In genomic region chr11:87219266-87219665, GRCh38 we compare ENCODE assay signal across 17 cellular contexts.
A peak's percentile ranks its signal among the peaks of the same experiment; 100 is the strongest.
DNase-seq lines count a peak whose midpoint lies in the region; ATAC-seq and TF ChIP-seq lines count a peak whose summit lies in the region.
"Had no signal": no experiment of that assay in that cellular context is flagged by ENCODE, and none has a peak within 500 bp of the region (broad histone marks: within the 10 kb centered on the region; RNA-seq: fewer than 3 reads in every experiment).

No MANE protein-coding gene starts in this region.

- no peak overlapping the region for H3K27ac ChIP-seq in right cardiac atrium (ENCODE audit: low read length)
- H3K27ac ChIP-seq in fibroblast of lung (ENCODE audit: insufficient read depth, low read length) = no peak overlapping the region
- H3K27ac ChIP-seq in brain microvascular endothelial cell = no peak overlapping the region
- H3K27ac ChIP-seq: body of pancreas, SJCRH30 had no signal

- intact Hi-C loops in right cardiac atrium (cut with DNase I) (no loop called here), cardiac septum (cut with DNase I) (no loop called here)

- H3K27me3 ChIP-seq in right cardiac atrium (ENCODE audit: control insufficient read depth, insufficient read depth) (no peaks in the 10 kb centered on the region), fibroblast of lung (ENCODE audit: control insufficient read depth, insufficient read depth, low read length) (no peaks in the 10 kb centered on the region), brain microvascular endothelial cell (replicated peaks) (no peaks in the 10 kb centered on the region)
- H3K27me3 ChIP-seq: body of pancreas, SJCRH30 had no signal

- no peaks in the 10 kb centered on the region for H3K9me3 ChIP-seq in right cardiac atrium (ENCODE audit: control insufficient read depth, low read length)
- no peaks in the 10 kb centered on the region for H3K9me3 ChIP-seq in fibroblast of lung (ENCODE audit: control insufficient read depth, insufficient read depth, low read depth, low read length)
- H3K9me3 ChIP-seq: body of pancreas had no signal

- no peaks in the 10 kb centered on the region for H4K20me1 ChIP-seq in fibroblast of lung (ENCODE audit: control insufficient read depth, extremely low read depth, insufficient read depth, low read length)

- DNase-seq in right cardiac atrium (peak in 2 of 3 donors; percentile 27 to 46), cardiac septum (ENCODE audit: low spot score) (no peak), fibroblast of lung (ENCODE audit: low read depth in 2 of 2) (peak; percentile 5 to 15), HUDEP-2 (lab: John Stamatoyannopoulos, UW; ENCODE audit: unreplicated experiment in 76 of 76) (no peak), brain microvascular endothelial cell (no peak), DMS53 (lab: John Stamatoyannopoulos, UW) (no peak)
- DNase-seq: activated CD4-positive, alpha-beta T cell treated with anti-CD3 and anti-CD28 coated beads, Interleukin-2, amount 50 U/mL, for 48 hours; body of pancreas; effector CD8-positive, alpha-beta T cell; foreskin fibroblast; NCI-H1092; NCI-H2171 treated with DMSO at 0.1 percent for 48 hours; SJCRH30; stimulated activated CD4-positive, alpha-beta T cell treated with anti-CD3 and anti-CD28 coated beads, Interleukin-4, amount 100 ng/mL, for 24 hours had no signal

- H2AFZ ChIP-seq in fibroblast of lung (ENCODE audit: low read length) = no peak overlapping the region

- 85% methylated on average over 4 of the region's 4 CpGs for WGBS in right cardiac atrium

- no peak overlapping the region for H3K4me3 ChIP-seq in right cardiac atrium (ENCODE audit: low read length)
- no peak overlapping the region for H3K4me3 ChIP-seq in fibroblast of lung (replicated peaks in 1 of 4; ENCODE audit: control extremely low read depth in 1 of 4, insufficient read depth in 1 of 4, low read depth in 3 of 4, low read length in 4 of 4)
- no peak overlapping the region for H3K4me3 ChIP-seq in brain microvascular endothelial cell (ENCODE audit: low read depth, low read length)
- H3K4me3 ChIP-seq: body of pancreas, SJCRH30 had no signal

- ATAC-seq in right cardiac atrium = peak; percentile 51 to 60
- peak; percentile 40 for ATAC-seq in HG02938 (IDR thresholded peaks at IDR 0.05; ENCODE audit: unreplicated experiment)
- ATAC-seq in HG02840 (IDR thresholded peaks at IDR 0.05; ENCODE audit: low FRiP score, unreplicated experiment) = no peak
- ATAC-seq: body of pancreas; stimulated activated memory B cell treated with anti-CD40 and anti-IgM and Interleukin-4, amounts not matched to agents 10 μg/mL and 1 μg/mL and 100 μg/mL, for 72 hours had no signal

- H3K4me2 ChIP-seq in fibroblast of lung (ENCODE audit: extremely low read depth, insufficient read depth, low read length) = no peak overlapping the region

- H3K4me1 ChIP-seq in right cardiac atrium (ENCODE audit: control insufficient read depth, insufficient read depth, low read length) (no peaks in the 10 kb centered on the region), fibroblast of lung (ENCODE audit: control insufficient read depth, extremely low read depth, insufficient read depth, low read length) (peaks cover 2% of the 10 kb centered on the region)
- H3K4me1 ChIP-seq: body of pancreas had no signal

- no peaks in the 10 kb centered on the region for H3K36me3 ChIP-seq in fibroblast of lung (ENCODE audit: control insufficient read depth, insufficient read depth, low read length)
- no peaks in the 10 kb centered on the region for H3K36me3 ChIP-seq in brain microvascular endothelial cell (replicated peaks)

- no peak overlapping the region for H3K9ac ChIP-seq in fibroblast of lung (ENCODE audit: insufficient read depth, low read length)

- in situ Hi-C loops in brain microvascular endothelial cell (cut with HindIII; ENCODE audit: low pct_ligation_motif_present, low sequenced_read_pairs) = no loop called here

- TF ChIP-seq CTCF in fibroblast of lung (conservative IDR thresholded peaks at IDR 0.05 in 1 of 2, IDR thresholded peaks at IDR 0.05 in 1 of 2; ENCODE audit: low read depth in 1 of 2, low read length in 2 of 2) = no peak
- no peak for TF ChIP-seq CTCF in brain microvascular endothelial cell (IDR thresholded peaks at IDR 0.05; ENCODE audit: low read depth, low read length, missing control alignments)

- H3K79me2 ChIP-seq in fibroblast of lung (ENCODE audit: control insufficient read depth, insufficient read depth, low read length) = no peaks in the 10 kb centered on the region

Comparison
In these comparisons a context has a peak if more than half of its experiments do, and no peak if none do; other contexts are left out.
1. DNase-seq: peak in right cardiac atrium (2 of 3) and fibroblast of lung (2 of 2); none in cardiac septum (single experiment), HUDEP-2 (0 of 76), brain microvascular endothelial cell (single experiment) and DMS53 (single experiment).